In genomic region chr7:51455948-51456347, GRCh38 we compare ENCODE assay signal across 16 cellular contexts.
DNase-seq lines count a peak whose midpoint lies in the region; TF ChIP-seq lines count a peak whose summit lies in the region.
"Had no signal": no experiment of that assay in that cellular context is flagged by ENCODE, and none has a peak within 500 bp of the region (broad histone marks: within the 10 kb centered on the region; RNA-seq: fewer than 3 reads in every experiment).

No MANE protein-coding gene starts in this region.

- H3K4me1 ChIP-seq in HEK293 (ENCODE audit: control insufficient read depth, insufficient read depth, low read length) (peaks cover 8% of the 10 kb centered on the region), Peyer's patch (no peaks in the 10 kb centered on the region)
- H3K4me1 ChIP-seq: body of pancreas, left lung, spleen had no signal

- H3K9me3 ChIP-seq in HEK293 (ENCODE audit: control insufficient read depth, insufficient read depth, low read depth, low read length) (no peaks in the 10 kb centered on the region), Peyer's patch (no peaks in the 10 kb centered on the region)
- H3K9me3 ChIP-seq: body of pancreas, left lung, spleen had no signal

- TF ChIP-seq POLR2A in Peyer's patch (IDR thresholded peaks at IDR 0.05): no peak

- POLR2A ChIA-PET in HEK293 (lab: Yijun Ruan, JAX): no interaction called here

- TF ChIP-seq CTCF in C4-2B (conservative IDR thresholded peaks at IDR 0.05) (no peak), HEK293 (tag by site-specific recombination; IDR thresholded peaks at IDR 0.05) (no peak), Peyer's patch (IDR thresholded peaks at IDR 0.05) (no peak)

- H3K27ac ChIP-seq in C4-2B (peak overlapping the region; percentile 16), HEK293 (ENCODE audit: extremely low read depth, low read depth, low read length) (no peak overlapping the region), Peyer's patch (no peak overlapping the region)
- H3K27ac ChIP-seq: body of pancreas, left lung, spleen had no signal

- peak; percentile 41 for DNase-seq in NCI-H2171 treated with DMSO at 0.1 percent for 48 hours (lab: John Stamatoyannopoulos, UW)
- DNase-seq in SW480 (ENCODE audit: low spot score): peak; percentile 30
- no peak for DNase-seq in cortex of kidney (lab: John Stamatoyannopoulos, UW)
- no peak for DNase-seq in cerebellar nuclear complex (lab: John Stamatoyannopoulos, UW)
- no peak for DNase-seq in stimulated activated CD4-positive, alpha-beta T cell treated with anti-CD3 and anti-CD28 coated beads, Interleukin-4, amount 100 ng/mL, for 4 hours
- DNase-seq in Peyer's patch: no peak
- DNase-seq: activated CD8-positive, alpha-beta memory T cell treated with anti-CD3 and anti-CD28 coated beads, Interleukin-2, amount 50 U/mL, for 48 hours; activated naive CD4-positive, alpha-beta T cell treated with anti-CD3 and anti-CD28 coated beads for 36 hours; hypothalamus; left lung; MM.1S; posterior cingulate gyrus; spleen had no signal

- H3K4me3 ChIP-seq in HEK293 (ENCODE audit: low read depth, low read length): no peak overlapping the region
- H3K4me3 ChIP-seq in Peyer's patch: no peak overlapping the region
- H3K4me3 ChIP-seq: body of pancreas, left lung, spleen had no signal

- no peaks in the 10 kb centered on the region for H3K27me3 ChIP-seq in Peyer's patch
- H3K27me3 ChIP-seq: left lung, spleen had no signal

- H3K36me3 ChIP-seq in HEK293 (ENCODE audit: control insufficient read depth in 2 of 2, insufficient read depth in 1 of 2, low read length in 2 of 2) (no peaks in the 10 kb centered on the region), Peyer's patch (no peaks in the 10 kb centered on the region)
- H3K36me3 ChIP-seq: left lung, spleen had no signal

- CTCF ChIA-PET in HEK293 (lab: Yijun Ruan, JAX): interaction anchor here (0.5 kb wide), 1 partner anchor 709 kb away, joined by 3 read pairs; no protein-coding TSS in a partner anchor

TF ChIP-seq in HEK293, 187 proteins besides CTCF, POLR2A, EP300 and RAD21:
- TF ChIP-seq ZBTB20 (tag by site-specific recombination; IDR thresholded peaks at IDR 0.05) (peak; percentile 35; the same call in 1 of the 2 replicates), ZNF544 (tag by site-specific recombination; IDR thresholded peaks at IDR 0.05) (no peak), ZBTB6 (tag by site-specific recombination; IDR thresholded peaks at IDR 0.05) (peak; percentile 67; the same call in 1 of the 2 replicates), ZNF660 (tag by site-specific recombination; IDR thresholded peaks at IDR 0.05) (peak; percentile 74)

Comparison
In these comparisons a context has a peak if more than half of its experiments do, and no peak if none do; other contexts are left out.
1. DNase-seq: peak in NCI-H2171 treated with DMSO at 0.1 percent for 48 hours (single experiment) and SW480 (single experiment); none in cortex of kidney (single experiment), cerebellar nuclear complex (0 of 2), stimulated activated CD4-positive, alpha-beta T cell treated with anti-CD3 and anti-CD28 coated beads, Interleukin-4, amount 100 ng/mL, for 4 hours (0 of 2) and Peyer's patch (0 of 3).